In the genomic region with DNA sequence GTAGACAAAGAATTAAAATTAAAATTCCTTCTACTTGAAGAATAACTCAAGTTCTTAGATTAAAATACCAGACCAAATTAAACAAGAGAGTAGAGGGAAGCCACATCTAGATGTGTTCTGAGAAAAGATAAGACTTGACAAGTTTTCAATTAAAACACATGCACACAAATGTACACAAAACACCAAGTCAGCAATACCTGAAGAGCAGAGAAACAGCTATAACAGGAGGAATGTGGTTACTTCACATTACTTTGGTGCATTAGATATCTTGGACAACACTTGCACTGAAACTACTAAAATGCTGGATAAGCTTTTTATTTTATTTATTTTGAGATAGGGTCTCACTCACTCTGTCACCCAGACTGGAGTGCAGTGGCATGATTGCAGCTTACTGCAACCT, we compare ENCODE assay signal across 9 cellular contexts.
"Had no signal": no experiment of that assay in that cellular context is flagged by ENCODE, and none has a peak within 500 bp of the region (broad histone marks: within the 10 kb centered on the region; RNA-seq: fewer than 3 reads in every experiment).

No MANE protein-coding gene starts in this region.

- H3K27ac Mint-ChIP-seq: GM23338, H9 had no signal

- H3K4me2 ChIP-seq: GM23338, KMS-11 had no signal

- DNase-seq: H9, HCEC 1CT, Kasumi-1, KBM-7 had no signal

- H3K4me1 Mint-ChIP-seq: GM23338, H9 had no signal

- H3K27ac ChIP-seq: KMS-11 had no signal

- H3K9ac ChIP-seq: KMS-11 had no signal

- H3K4me3 ChIP-seq: GM23338 had no signal

- H2AFZ ChIP-seq: GM23338 had no signal

- FAIRE-seq: H1, H54, HTR-8/SVneo had no signal

- ATAC-seq: GM23338 had no signal

- H3K4me3 Mint-ChIP-seq: GM23338, H9 had no signal
